ENCODE assay signal across 29 cellular contexts in genomic region chr18:40346146-40346545, GRCh38.
"Had no signal": no experiment of that assay in that cellular context is flagged by ENCODE, and none has a peak within 500 bp of the region (broad histone marks: within the 10 kb centered on the region; RNA-seq: fewer than 3 reads in every experiment).

No MANE protein-coding gene starts in this region.

- H3K27me3 ChIP-seq: colonic mucosa, foreskin keratinocyte, gastroesophageal sphincter, heart left ventricle, hepatocyte, neural progenitor cell, suprapubic skin, transverse colon, upper lobe of right lung, uterus had no signal

- DNase-seq: colonic mucosa; effector CD8-positive, alpha-beta T cell; endodermal cell; foreskin keratinocyte; heart left ventricle; kidney; mesendoderm; midbrain; naive thymus-derived CD4-positive, alpha-beta T cell; nucleus accumbens; posterior cingulate gyrus; psoas muscle; right cardiac atrium; stimulated activated CD4-positive, alpha-beta T cell treated with anti-CD3 and anti-CD28 coated beads, Interleukin-15, amount 100 ng/mL, for 24 hours; stimulated activated CD4-positive, alpha-beta T cell treated with anti-CD3 and anti-CD28 coated beads, Interleukin-2, amount 100 ng/mL, for 48 hours; stimulated activated CD8-positive, alpha-beta memory T cell treated with anti-CD3 and anti-CD28 coated beads, Interleukin-4, amount 100 ng/mL, for 48 hours; stimulated activated naive CD4-positive, alpha-beta T cell; stimulated activated naive CD8-positive, alpha-beta T cell treated with anti-CD3 and anti-CD28 coated beads, Interleukin-15, amount 100 ng/mL, for 72 hours; transverse colon; upper lobe of right lung; uterus had no signal

- ATAC-seq: esophagus mucosa; foreskin keratinocyte; gastroesophageal sphincter; heart left ventricle; left lobe of liver; naive thymus-derived CD4-positive, alpha-beta T cell; psoas muscle; right cardiac atrium; stimulated activated naive CD8-positive, alpha-beta T cell treated with anti-CD3 and anti-CD28 coated beads, Interleukin-15, amount 100 ng/mL, for 72 hours; upper lobe of right lung had no signal

- H3K27ac ChIP-seq: colonic mucosa, epithelial cell of prostate, foreskin keratinocyte, gastroesophageal sphincter, heart left ventricle, hepatocyte, neural progenitor cell, psoas muscle, skin epidermis, suprapubic skin, transverse colon, upper lobe of right lung, uterus had no signal

- H3K9ac ChIP-seq: neural progenitor cell had no signal

- H3K4me1 ChIP-seq: colonic mucosa, foreskin keratinocyte, gastroesophageal sphincter, heart left ventricle, neural progenitor cell, psoas muscle, suprapubic skin, transverse colon, upper lobe of right lung, uterus had no signal

- H3K9me3 ChIP-seq: colonic mucosa, gastroesophageal sphincter, heart left ventricle, psoas muscle, suprapubic skin, transverse colon, upper lobe of right lung, uterus had no signal

- H3K4me2 ChIP-seq: hepatocyte, neural progenitor cell had no signal

- H3K36me3 ChIP-seq: colonic mucosa, gastroesophageal sphincter, heart left ventricle, neural progenitor cell, suprapubic skin, transverse colon, upper lobe of right lung, uterus had no signal

- H2AFZ ChIP-seq: hepatocyte, neural progenitor cell had no signal

- H3K4me3 ChIP-seq: colonic mucosa, gastroesophageal sphincter, heart left ventricle, hepatocyte, neural progenitor cell, psoas muscle, skin epidermis, suprapubic skin, transverse colon, upper lobe of right lung, uterus had no signal
